21 cellular contexts compared by ENCODE assay signal in the genomic region with DNA sequence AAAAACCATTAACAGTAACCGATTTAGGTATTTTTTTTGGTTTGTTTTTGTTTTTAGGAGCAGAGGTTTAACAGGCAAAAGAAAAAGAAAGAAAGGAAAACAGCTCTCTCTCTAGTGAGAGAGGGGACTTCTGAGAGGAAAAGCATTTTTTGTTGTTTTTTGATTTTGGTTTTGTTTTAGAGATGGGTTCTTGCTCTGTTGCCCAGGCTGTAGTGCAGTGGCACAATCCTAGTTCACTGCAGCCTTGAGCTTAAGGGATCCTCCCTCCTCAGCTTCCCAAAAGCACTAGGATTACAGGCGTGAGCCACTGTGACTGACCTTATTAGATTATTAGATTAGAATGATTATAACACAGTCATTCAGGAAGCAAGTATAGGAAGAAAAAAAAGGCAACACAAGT. TPM values are rescaled to one million over a fixed set of nuclear protein-coding genes. Genes with fewer than 3 reads are reported as not detected.
A peak's percentile ranks its signal among the peaks of the same experiment; 100 is the strongest.
DNase-seq lines count a peak whose midpoint lies in the region; ATAC-seq and TF ChIP-seq lines count a peak whose summit lies in the region.
"Had no signal": no experiment of that assay in that cellular context is flagged by ENCODE, and none has a peak within 500 bp of the region (broad histone marks: within the 10 kb centered on the region; RNA-seq: fewer than 3 reads in every experiment).

No MANE protein-coding gene starts in this region.

- H3K9me3 Mint-ChIP-seq in activated T-cell treated with anti-CD3 and anti-CD28 coated beads, Interleukin-2, amount 50 U/mL, for 72 hours: no peaks in the 10 kb centered on the region
- no peaks in the 10 kb centered on the region for H3K9me3 Mint-ChIP-seq in stimulated activated memory B cell treated with anti-CD40 and anti-IgM and Interleukin-4, amounts not matched to agents 10 μg/mL and 1 μg/mL and 100 μg/mL, for 72 hours
- H3K9me3 Mint-ChIP-seq: CD14-positive monocyte had no signal

- POLR2A ChIA-PET in HEK293T (lab: Yijun Ruan, JAX): no interaction called here

- H3K36me3 ChIP-seq in ascending aorta: peaks cover 0 to 10% of the 10 kb centered on the region in 2 donors

- peak overlapping the region; percentile 36 to 49 for H3K27ac ChIP-seq in ascending aorta
- H3K27ac ChIP-seq: suprapubic skin had no signal

- no peaks in the 10 kb centered on the region for H3K27me3 ChIP-seq in ascending aorta
- H3K27me3 ChIP-seq: suprapubic skin had no signal

- peaks cover 9 to 26% of the 10 kb centered on the region in 2 donors for H3K4me1 ChIP-seq in ascending aorta

- peaks cover 0 to 6% of the 10 kb centered on the region in 2 donors for H3K36me3 Mint-ChIP-seq in activated T-cell treated with anti-CD3 and anti-CD28 coated beads, Interleukin-2, amount 50 U/mL, for 72 hours (ENCODE audit: insufficient read depth in 2 of 2)
- H3K36me3 Mint-ChIP-seq in T-helper 17 cell (ENCODE audit: low read depth): peaks cover 3% of the 10 kb centered on the region
- peaks cover 8% of the 10 kb centered on the region for H3K36me3 Mint-ChIP-seq in stimulated activated memory B cell treated with anti-CD40 and anti-IgM and Interleukin-4, amounts not matched to agents 10 μg/mL and 1 μg/mL and 100 μg/mL, for 72 hours

- intact Hi-C loops in ascending aorta (cut with DNase I): no loop called here

- H3K27me3 Mint-ChIP-seq in activated T-cell treated with anti-CD3 and anti-CD28 coated beads, Interleukin-2, amount 50 U/mL, for 72 hours (ENCODE audit: low read depth): no peaks in the 10 kb centered on the region
- no peaks in the 10 kb centered on the region for H3K27me3 Mint-ChIP-seq in T-helper 17 cell
- H3K27me3 Mint-ChIP-seq in stimulated activated memory B cell treated with anti-CD40 and anti-IgM and Interleukin-4, amounts not matched to agents 10 μg/mL and 1 μg/mL and 100 μg/mL, for 72 hours: no peaks in the 10 kb centered on the region

- no peak for ATAC-seq in activated T-cell treated with anti-CD3 and anti-CD28 coated beads, Interleukin-2, amount 50 U/mL, for 72 hours (replicated peaks in 1 of 2)
- no peak for ATAC-seq in T-helper 17 cell
- no peak for ATAC-seq in stimulated activated memory B cell treated with anti-CD40 and anti-IgM and Interleukin-4, amounts not matched to agents 10 μg/mL and 1 μg/mL and 100 μg/mL, for 72 hours
- ATAC-seq: Panc1 had no signal

- TF ChIP-seq CTCF in ascending aorta (IDR thresholded peaks at IDR 0.05): no peak

- peak overlapping the region in 1 of 2 donors; percentile 41 for H3K4me3 Mint-ChIP-seq in activated T-cell treated with anti-CD3 and anti-CD28 coated beads, Interleukin-2, amount 50 U/mL, for 72 hours
- no peak overlapping the region for H3K4me3 Mint-ChIP-seq in T-helper 17 cell
- no peak overlapping the region for H3K4me3 Mint-ChIP-seq in stimulated activated memory B cell treated with anti-CD40 and anti-IgM and Interleukin-4, amounts not matched to agents 10 μg/mL and 1 μg/mL and 100 μg/mL, for 72 hours
- H3K4me3 Mint-ChIP-seq: CD14-positive monocyte had no signal

- H3K4me1 Mint-ChIP-seq in activated T-cell treated with anti-CD3 and anti-CD28 coated beads, Interleukin-2, amount 50 U/mL, for 72 hours (ENCODE audit: low read depth): peaks cover 27% of the 10 kb centered on the region
- peaks cover 16% of the 10 kb centered on the region for H3K4me1 Mint-ChIP-seq in T-helper 17 cell
- H3K4me1 Mint-ChIP-seq in stimulated activated memory B cell treated with anti-CD40 and anti-IgM and Interleukin-4, amounts not matched to agents 10 μg/mL and 1 μg/mL and 100 μg/mL, for 72 hours: peaks cover 6% of the 10 kb centered on the region

- no peak overlapping the region for H3K4me3 ChIP-seq in ascending aorta
- H3K4me3 ChIP-seq: suprapubic skin had no signal

- CTCF ChIA-PET in HEK293T (lab: Yijun Ruan, JAX): no interaction called here

- peak overlapping the region; percentile 92 for H3K27ac Mint-ChIP-seq in activated T-cell treated with anti-CD3 and anti-CD28 coated beads, Interleukin-2, amount 50 U/mL, for 72 hours
- H3K27ac Mint-ChIP-seq in T-helper 17 cell: peak overlapping the region; percentile 49
- peak overlapping the region; percentile 40 for H3K27ac Mint-ChIP-seq in stimulated activated memory B cell treated with anti-CD40 and anti-IgM and Interleukin-4, amounts not matched to agents 10 μg/mL and 1 μg/mL and 100 μg/mL, for 72 hours

- H3K9me3 ChIP-seq in T-helper 17 cell (ENCODE audit: control insufficient read depth, low read length, poor library complexity, severe bottlenecking) (no peaks in the 10 kb centered on the region), ascending aorta (no peaks in the 10 kb centered on the region)
- H3K9me3 ChIP-seq: suprapubic skin had no signal

- DNase-seq in activated T-cell treated with anti-CD3 and anti-CD28 coated beads, Interleukin-2, amount 50 U/mL, for 72 hours: no peak
- DNase-seq in activated T-cell treated with anti-CD3 and anti-CD28 coated beads, Interleukin-2, amount 50 U/mL, for 1 hour: no peak
- no peak for DNase-seq in T-helper 17 cell
- DNase-seq in ascending aorta (ENCODE audit: low spot score in 2 of 2): no peak
- no peak for DNase-seq in HEK293T (ENCODE audit: extremely low spot score)
- DNase-seq in LoVo (ENCODE audit: low spot score): no peak
- DNase-seq in SK-N-DZ (ENCODE audit: low spot score): no peak
- DNase-seq: ACHN; activated CD8-positive, alpha-beta memory T cell treated with anti-CD3 and anti-CD28 coated beads for 24 hours; activated effector memory CD4-positive, alpha-beta T cell treated with anti-CD3 and anti-CD28 coated beads, Interleukin-2, amount 50 U/mL, for 16 hours; DND-41; effector CD8-positive, alpha-beta T cell; MV-4-11; NCI-H1694 treated with DMSO at 0.1 percent for 48 hours; NCI-H748 treated with DMSO at 0.1 percent for 48 hours; small intestine; stimulated activated CD4-positive, alpha-beta T cell treated with anti-CD3 and anti-CD28 coated beads, Interleukin-4, amount 100 ng/mL, for 4 hours had no signal

TF ChIP-seq in HEK293T, 16 proteins besides CTCF, POLR2A, EP300 and RAD21:
- TF ChIP-seq BHLHE40 (IDR thresholded peaks at IDR 0.05; ENCODE audit: borderline replicate concordance): no peak
- no peak for TF ChIP-seq ZNF384 (IDR thresholded peaks at IDR 0.05)
- TF ChIP-seq TARDBP (IDR thresholded peaks at IDR 0.05): no peak
- no peak for TF ChIP-seq HDGF (IDR thresholded peaks at IDR 0.05; ENCODE audit: borderline replicate concordance)
- TF ChIP-seq ELF4 (IDR thresholded peaks at IDR 0.05): no peak
- no peak for TF ChIP-seq CTBP1 (IDR thresholded peaks at IDR 0.05; ENCODE audit: borderline replicate concordance)
- no peak for TF ChIP-seq FOXM1 (IDR thresholded peaks at IDR 0.05; ENCODE audit: borderline replicate concordance)
- TF ChIP-seq SUZ12 (IDR thresholded peaks at IDR 0.05): no peak
- TF ChIP-seq ARNT (IDR thresholded peaks at IDR 0.05): no peak
- TF ChIP-seq, protein P1, sequence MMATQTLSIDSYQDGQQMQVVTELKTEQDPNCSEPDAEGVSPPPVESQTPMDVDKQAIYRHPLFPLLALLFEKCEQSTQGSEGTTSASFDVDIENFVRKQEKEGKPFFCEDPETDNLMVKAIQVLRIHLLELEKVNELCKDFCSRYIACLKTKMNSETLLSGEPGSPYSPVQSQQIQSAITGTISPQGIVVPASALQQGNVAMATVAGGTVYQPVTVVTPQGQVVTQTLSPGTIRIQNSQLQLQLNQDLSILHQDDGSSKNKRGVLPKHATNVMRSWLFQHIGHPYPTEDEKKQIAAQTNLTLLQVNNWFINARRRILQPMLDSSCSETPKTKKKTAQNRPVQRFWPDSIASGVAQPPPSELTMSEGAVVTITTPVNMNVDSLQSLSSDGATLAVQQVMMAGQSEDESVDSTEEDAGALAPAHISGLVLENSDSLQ (IDR thresholded peaks at IDR 0.05): no peak
- TF ChIP-seq FOXK2 (IDR thresholded peaks at IDR 0.05): no peak
- TF ChIP-seq L3MBTL2 (conservative IDR thresholded peaks at IDR 0.05): no peak
- TF ChIP-seq FOXA1 (IDR thresholded peaks at IDR 0.05): no peak
- TF ChIP-seq LEF1 (IDR thresholded peaks at IDR 0.05; ENCODE audit: borderline replicate concordance): no peak
- TF ChIP-seq NFRKB (IDR thresholded peaks at IDR 0.05): no peak
- no peak for TF ChIP-seq SP1 (IDR thresholded peaks at IDR 0.05)

RNA-seq across cellular contexts. Expression of gene USP20, which starts 10.1 kb away (rescaled TPM):
- total RNA-seq in activated T-cell treated with anti-CD3 and anti-CD28 coated beads, Interleukin-2, amount 50 U/mL, for 72 hours: 10 to 100 TPM; 74.4 to 77.9 TPM
- 10 to 100 TPM; 80.7 to 90.0 TPM for total RNA-seq in T-helper 17 cell
- total RNA-seq in ascending aorta: 34.0 TPM
- 12.4 and 23.8 TPM in 2 replicates for polyA plus RNA-seq in SK-N-DZ (2014; cell fraction: cytosol; rRNA removed)
- 72.5 and 99.4 TPM in 2 replicates for polyA plus RNA-seq in SK-N-DZ (2014; cell fraction: nucleus; rRNA removed)

RNA-seq across cellular contexts. Expression of gene C9orf78, which starts 10.3 kb away (rescaled TPM):
- total RNA-seq in activated T-cell treated with anti-CD3 and anti-CD28 coated beads, Interleukin-2, amount 50 U/mL, for 72 hours: 10 to 100 TPM; 44.6 to 51.7 TPM
- total RNA-seq in T-helper 17 cell (100 to 1,000 TPM in 1 of 2 donors, 10 to 100 TPM in 1; 96.2 to 111 TPM), ascending aorta (19.2 TPM)
- 102 and 127 TPM in 2 replicates for polyA plus RNA-seq in SK-N-DZ (2014; cell fraction: cytosol; rRNA removed)
- 16.2 and 22.4 TPM in 2 replicates for polyA plus RNA-seq in SK-N-DZ (2014; cell fraction: nucleus; rRNA removed)

RNA-seq across cellular contexts. Expression of gene TOR1A, which starts 21.4 kb away (rescaled TPM):
- 10 to 100 TPM; 47.0 to 49.3 TPM for total RNA-seq in activated T-cell treated with anti-CD3 and anti-CD28 coated beads, Interleukin-2, amount 50 U/mL, for 72 hours
- total RNA-seq in T-helper 17 cell (10 to 100 TPM; 16.7 to 17.2 TPM), ascending aorta (67.7 TPM)
- polyA plus RNA-seq in SK-N-DZ (2014; cell fraction: cytosol; rRNA removed): 39.8 and 49.7 TPM in 2 replicates
- 32.0 and 32.9 TPM in 2 replicates for polyA plus RNA-seq in SK-N-DZ (2014; cell fraction: nucleus; rRNA removed)

RNA-seq across cellular contexts. Expression of gene TOR1B, which starts 42.4 kb away (rescaled TPM):
- 10 to 100 TPM; 19.9 to 32.0 TPM for total RNA-seq in activated T-cell treated with anti-CD3 and anti-CD28 coated beads, Interleukin-2, amount 50 U/mL, for 72 hours
- total RNA-seq in T-helper 17 cell (10 to 100 TPM; 13.2 to 18.7 TPM), ascending aorta (51.7 TPM)
- 22.3 and 26.3 TPM in 2 replicates for polyA plus RNA-seq in SK-N-DZ (2014; cell fraction: cytosol; rRNA removed)
- 17.2 and 20.8 TPM in 2 replicates for polyA plus RNA-seq in SK-N-DZ (2014; cell fraction: nucleus; rRNA removed)

Comparison
In these comparisons a context has a peak if more than half of its experiments do, and no peak if none do; other contexts are left out.
1. H3K27ac Mint-ChIP-seq: peak in every context shown above with its lines; median percentile 92 in activated T-cell treated with anti-CD3 and anti-CD28 coated beads, Interleukin-2, amount 50 U/mL, for 72 hours; 49 in T-helper 17 cell; 40 in stimulated activated memory B cell treated with anti-CD40 and anti-IgM and Interleukin-4, amounts not matched to agents 10 μg/mL and 1 μg/mL and 100 μg/mL, for 72 hours.